25 cellular contexts compared by ENCODE assay signal in genomic region chr9:97756991-97757390, GRCh38.
"Had no signal": no experiment of that assay in that cellular context is flagged by ENCODE, and none has a peak within 500 bp of the region (broad histone marks: within the 10 kb centered on the region; RNA-seq: fewer than 3 reads in every experiment).

No MANE protein-coding gene starts in this region.

- FAIRE-seq: colon, endothelial cell of umbilical vein, frontal cortex, kidney had no signal

- DNase-seq: dermis blood vessel endothelial cell; dorsolateral prefrontal cortex; effector CD4-positive, alpha-beta T cell; effector memory CD4-positive, alpha-beta T cell; foreskin keratinocyte; heart left ventricle; hypothalamus; immature natural killer cell; islet precursor cell; kidney; kidney glomerular epithelial cell; left colon; left lung; left ventricle myocardium superior; lower lobe of right lung; mesenchymal stem cell; mucosa of descending colon; naive B cell had no signal

- H3K9me3 ChIP-seq: esophagus muscularis mucosa, left lung, lower lobe of right lung, mucosa of descending colon had no signal

- ATAC-seq: foreskin keratinocyte, gastroesophageal sphincter, heart left ventricle, left colon, left lung, left ventricle myocardium superior, lower lobe of right lung, mucosa of descending colon had no signal

- H3K4me3 ChIP-seq: coronary artery, dorsolateral prefrontal cortex, esophagus muscularis mucosa, gastroesophageal sphincter, heart left ventricle, hepatocyte, left lung, lower lobe of right lung, mucosa of descending colon had no signal

- H3K36me3 ChIP-seq: esophagus muscularis mucosa, gastroesophageal sphincter, heart left ventricle, left lung, lower lobe of right lung had no signal

- H3K27ac ChIP-seq: coronary artery, dorsolateral prefrontal cortex, esophagus muscularis mucosa, foreskin keratinocyte, gastroesophageal sphincter, heart left ventricle, hepatocyte, left lung, lower lobe of right lung had no signal

- H3K4me1 ChIP-seq: foreskin keratinocyte, left lung, lower lobe of right lung had no signal

- H3K27me3 ChIP-seq: hepatocyte had no signal
